Comparison of ENCODE assay signal across 8 cellular contexts in genomic region chr12:98515368-98516183, GRCh38. TPM values are rescaled to one million over a fixed set of nuclear protein-coding genes. Genes with fewer than 3 reads are reported as not detected.
DNase-seq lines count a peak whose midpoint lies in the region; ATAC-seq and TF ChIP-seq lines count a peak whose summit lies in the region.

Gene TMPO (plus strand): TSS chr12:98515590. CDS start chr12:98515868, 278 bp downstream.

- H3K4me1 ChIP-seq in gastroesophageal sphincter, result peaks cover 0 to 46% (median 15%) of the 10 kb centered on the region in 3 donors

- H3K27me3 ChIP-seq in gastroesophageal sphincter, result no peaks in the 10 kb centered on the region

- peak within 1 kb of the TSS; percentile 83 to 85 for H3K4me3 ChIP-seq in gastroesophageal sphincter

- H3K36me3 ChIP-seq in gastroesophageal sphincter, result no peaks in the 10 kb centered on the region

- no peak for TF ChIP-seq EP300 in gastroesophageal sphincter (IDR thresholded peaks at IDR 0.05)

- peak within 1 kb of the TSS; percentile 89 to 98 (median 94) for H3K27ac ChIP-seq in gastroesophageal sphincter

- TF ChIP-seq CTCF in GM10266 (IDR thresholded peaks at IDR 0.05; ENCODE audit: control insufficient read depth, insufficient read depth, low read depth, missing control alignments) (no peak), gastroesophageal sphincter (IDR thresholded peaks at IDR 0.05) (peak in 2 of 4 experiments; percentile 12 to 33)

- no peaks in the 10 kb centered on the region for H3K9me3 ChIP-seq in gastroesophageal sphincter

- ATAC-seq in HG02623 (IDR thresholded peaks at IDR 0.05; ENCODE audit: unreplicated experiment) (peak; percentile 84), SK-N-SH treated with all-trans-retinoic acid at 6 μM for 48 hours (peak; percentile 96), gastroesophageal sphincter (peak; percentile 98)

- TF ChIP-seq POLR2A in gastroesophageal sphincter (IDR thresholded peaks at IDR 0.05), result peak; percentile 80 to 90

- DNase-seq in GM10266 (ENCODE audit: extremely low spot score) (peak; percentile 92), NCI-H1092 treated with DMSO at 0.1 percent for 48 hours (lab: John Stamatoyannopoulos, UW) (peak; percentile 89), nucleus accumbens (lab: John Stamatoyannopoulos, UW) (peak; percentile 15 to 93 (median 86)), superior temporal gyrus (ENCODE audit: extremely low spot score) (peak; percentile 95)
- peak; percentile 96 for DNase-seq in activated naive CD4-positive, alpha-beta T cell treated with anti-CD3 and anti-CD28 coated beads, Interleukin-2, amount 50 U/mL, for 16 hours

- WGBS in gastroesophageal sphincter (ENCODE audit: low coverage in 1 of 2), 2 donors, result 0% methylated on average over 3 of the region's 93 CpGs; no CpG with 5 or more reads in 1 of the 2 donors

TF ChIP-seq in SK-N-SH treated with all-trans-retinoic acid at 6 μM for 48 hours, 23 proteins besides CTCF, POLR2A, EP300 and RAD21:
- TF ChIP-seq ARNTL (CRISPR knock-in tag; IDR thresholded peaks at IDR 0.05; ENCODE audit: borderline replicate concordance, low read depth) (no peak), ZFP3 (CRISPR knock-in tag; IDR thresholded peaks at IDR 0.05) (no peak), CREB5 (CRISPR knock-in tag; IDR thresholded peaks at IDR 0.05; ENCODE audit: low read depth) (no peak), PPARA (CRISPR knock-in tag; IDR thresholded peaks at IDR 0.05; ENCODE audit: borderline replicate concordance) (no peak), TSHZ2 (CRISPR knock-in tag; IDR thresholded peaks at IDR 0.05) (no peak), RARB (CRISPR knock-in tag; IDR thresholded peaks at IDR 0.05) (no peak), OSR1 (CRISPR knock-in tag; IDR thresholded peaks at IDR 0.05) (no peak), POU6F1 (CRISPR knock-in tag; IDR thresholded peaks at IDR 0.05; ENCODE audit: borderline replicate concordance, low read depth) (no peak), SNAI2 (CRISPR knock-in tag; IDR thresholded peaks at IDR 0.05) (no peak)

RNA-seq across cellular contexts. Expression of gene TMPO, which starts in this region (rescaled TPM):
- 10 to 100 TPM; 42.3 to 56.7 (median 53.7) TPM for total RNA-seq in gastroesophageal sphincter

Comparison
In these comparisons a context has a peak if more than half of its experiments do, and no peak if none do; other contexts are left out.
1. Peak in every context shown above with its lines: DNase-seq, ATAC-seq, H3K4me3 ChIP-seq and H3K27ac ChIP-seq.